In genomic region chr6:133973109-133973971, GRCh38 we compare ENCODE assay signal across 8 cellular contexts.
A peak's percentile ranks its signal among the peaks of the same experiment; 100 is the strongest.
DNase-seq lines count a peak whose midpoint lies in the region; ATAC-seq, FAIRE-seq and TF ChIP-seq lines count a peak whose summit lies in the region.

No MANE protein-coding gene starts in this region.

- POLR2A ChIA-PET in RWPE1 (lab: Yijun Ruan, JAX; ENCODE audit: low non-redundant PET) = no interaction called here

- H3K27ac Mint-ChIP-seq in nephron = peak overlapping the region; percentile 5 to 16 (median 6)

- H3F3A ChIP-seq in Loucy (ENCODE audit: low read depth) = peaks cover 6% of the 10 kb centered on the region; the same call in 1 of the 2 replicates

- H3K4me1 ChIP-seq in Loucy (ENCODE audit: insufficient read depth, low read length, poor library complexity, severe bottlenecking) = peaks cover 57% of the 10 kb centered on the region

- no peak overlapping the region for H3K27ac ChIP-seq in RWPE1

- FAIRE-seq in endometrium (lab: Jason Lieb, UNC) = peak; percentile 96

- peaks cover 31% of the 10 kb centered on the region for H4K20me1 ChIP-seq in Loucy (ENCODE audit: insufficient read depth, low read length, poor library complexity, severe bottlenecking)

- no peak overlapping the region for H3K9ac ChIP-seq in Loucy (ENCODE audit: low read depth, low read length, poor library complexity, severe bottlenecking)

- no peaks in the 10 kb centered on the region for H3K9me2 ChIP-seq in Loucy (replicated peaks; ENCODE audit: low read depth, low read length)

- H3K4me2 ChIP-seq in Loucy (ENCODE audit: low read depth, low read length, poor library complexity, severe bottlenecking) = peak overlapping the region; percentile 35

- H3K4me1 Mint-ChIP-seq in nephron = peaks cover 18% of the 10 kb centered on the region

- CTCF ChIA-PET in RWPE1 (lab: Yijun Ruan, JAX) = interaction anchor here (0.6 to 2.2 kb wide), 11 partner anchors 9 to 1242 kb away, joined by 3 to 18 read pairs (median 3); no protein-coding TSS in a partner anchor

- no peaks in the 10 kb centered on the region for H3K9me3 Mint-ChIP-seq in nephron

- TF ChIP-seq CTCF in Loucy (conservative IDR thresholded peaks at IDR 0.05; ENCODE audit: low read length) (peak; percentile 93), RWPE1 (conservative IDR thresholded peaks at IDR 0.05; ENCODE audit: low read depth) (peak; percentile 80), nephron (IDR thresholded peaks at IDR 0.05; ENCODE audit: unreplicated experiment in 3 of 3) (peak; percentile 63 to 77 (median 66))

- H3K79me2 ChIP-seq in Loucy (ENCODE audit: insufficient read depth, low read length) = peaks cover 84% of the 10 kb centered on the region

- DNase-seq in EL (peak; percentile 56), RWPE1 (ENCODE audit: low spot score) (peak; percentile 42)
- no peak for DNase-seq in activated CD8-positive, alpha-beta memory T cell treated with anti-CD3 and anti-CD28 coated beads for 24 hours

- ATAC-seq in GM21619 (IDR thresholded peaks at IDR 0.05; ENCODE audit: unreplicated experiment) = peak; percentile 37
- ATAC-seq in HG03135 (IDR thresholded peaks at IDR 0.05; ENCODE audit: unreplicated experiment) = no peak

- no peaks in the 10 kb centered on the region for H3K9me3 ChIP-seq in Loucy (ENCODE audit: insufficient read depth, low read depth, low read length)

- no peaks in the 10 kb centered on the region for H3K36me3 ChIP-seq in Loucy (ENCODE audit: insufficient read depth, low read length)

- H3K4me3 Mint-ChIP-seq in nephron = no peak overlapping the region

- no peaks in the 10 kb centered on the region for H3K27me3 Mint-ChIP-seq in nephron (ENCODE audit: low read depth)

- H2AFZ ChIP-seq in Loucy (ENCODE audit: low read length) = no peak overlapping the region

- H3K27me3 ChIP-seq in Loucy (ENCODE audit: insufficient read depth, low read length, poor library complexity, severe bottlenecking) = no peaks in the 10 kb centered on the region

- no peaks in the 10 kb centered on the region for H3K36me3 Mint-ChIP-seq in nephron (ENCODE audit: low read depth)

- no peak overlapping the region for H3K4me3 ChIP-seq in Loucy (ENCODE audit: low read length, poor library complexity, severe bottlenecking)
